ENCODE assay signal across 21 cellular contexts in genomic region chr1:90393025-90393424, GRCh38.
"Had no signal": no experiment of that assay in that cellular context is flagged by ENCODE, and none has a peak within 500 bp of the region (broad histone marks: within the 10 kb centered on the region; RNA-seq: fewer than 3 reads in every experiment).

No MANE protein-coding gene starts in this region.

- H3K27ac ChIP-seq: adrenal gland, gastrocnemius medialis, heart left ventricle, prostate gland, skin epidermis, tibial nerve, WERI-Rb-1 had no signal

- H3K36me3 ChIP-seq: adrenal gland, gastrocnemius medialis, heart left ventricle, prostate gland, tibial nerve, WERI-Rb-1 had no signal

- H3K9me3 ChIP-seq: adrenal gland, gastrocnemius medialis, heart left ventricle, prostate gland, tibial nerve had no signal

- H3K27ac Mint-ChIP-seq: activated naive CD4-positive, alpha-beta T cell treated with anti-CD3 and anti-CD28 coated beads, Interleukin-2, amount 50 U/mL, for 72 hours; memory B cell; T-helper 17 cell had no signal

- DNase-seq: activated CD4-positive, alpha-beta T cell treated with anti-CD3 and anti-CD28 coated beads, Interleukin-2, amount 50 U/mL, for 4 hours; activated gamma-delta T cell treated with Interleukin-2 at 50 U/mL for 16 hours; adrenal gland; caudate nucleus; erythroblast; gastrocnemius medialis; heart left ventricle; kidney glomerular epithelial cell; left ventricle myocardium superior; right cardiac atrium; stimulated activated naive CD8-positive, alpha-beta T cell treated with anti-CD3 and anti-CD28 coated beads, Interleukin-15, Interleukin-2, amounts not matched to agents 100 U/mL and 50 U/mL, for 24 hours; substantia nigra; T-helper 17 cell; WERI-Rb-1 had no signal

- H3K36me3 Mint-ChIP-seq: activated naive CD4-positive, alpha-beta T cell treated with anti-CD3 and anti-CD28 coated beads, Interleukin-2, amount 50 U/mL, for 72 hours; memory B cell had no signal

- ATAC-seq: activated naive CD4-positive, alpha-beta T cell treated with anti-CD3 and anti-CD28 coated beads, Interleukin-2, amount 50 U/mL, for 72 hours; gastrocnemius medialis; heart left ventricle; left ventricle myocardium superior; right cardiac atrium; stimulated activated naive CD8-positive, alpha-beta T cell treated with anti-CD3 and anti-CD28 coated beads, Interleukin-15, Interleukin-2, amounts not matched to agents 100 U/mL and 50 U/mL, for 24 hours; T-helper 17 cell had no signal

- H3K27me3 ChIP-seq: adrenal gland, gastrocnemius medialis, heart left ventricle, tibial nerve had no signal

- FAIRE-seq: urothelium cell line had no signal

- H3K9me3 Mint-ChIP-seq: activated naive CD4-positive, alpha-beta T cell treated with anti-CD3 and anti-CD28 coated beads, Interleukin-2, amount 50 U/mL, for 72 hours; neural crest cell had no signal

- H3K4me1 ChIP-seq: adrenal gland, gastrocnemius medialis, heart left ventricle, prostate gland had no signal

- H3K4me3 ChIP-seq: adrenal gland, gastrocnemius medialis, heart left ventricle, prostate gland, skin epidermis, tibial nerve had no signal

- H3K4me1 Mint-ChIP-seq: memory B cell, T-helper 17 cell had no signal

- H3K27me3 Mint-ChIP-seq: memory B cell had no signal

- H3K4me3 Mint-ChIP-seq: memory B cell, neural crest cell, T-helper 17 cell had no signal
